In the genomic region with DNA sequence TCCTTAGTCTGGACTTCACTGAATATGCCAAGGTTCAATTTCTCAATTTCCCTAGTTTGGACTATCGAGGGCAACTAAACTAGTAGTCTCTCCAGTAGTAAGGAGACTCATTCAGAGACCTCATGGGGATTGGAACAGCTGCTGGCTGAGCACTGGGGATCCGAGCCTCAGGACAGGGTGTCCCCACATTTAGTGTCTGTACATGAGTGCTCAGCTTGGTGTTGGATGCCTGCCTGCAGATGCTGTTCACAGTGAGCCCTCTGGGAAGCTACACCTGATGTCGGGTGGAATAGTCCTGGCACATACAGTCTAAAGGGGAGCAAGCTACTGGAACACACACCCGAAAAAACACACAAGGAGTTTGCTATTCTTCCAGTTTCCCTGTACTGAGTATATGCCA, we compare ENCODE assay signal across 24 cellular contexts. TPM values are rescaled to one million over a fixed set of nuclear protein-coding genes. Genes with fewer than 3 reads are reported as not detected.
DNase-seq lines count a peak whose midpoint lies in the region; ATAC-seq, FAIRE-seq and TF ChIP-seq lines count a peak whose summit lies in the region.
"Had no signal": no experiment of that assay in that cellular context is flagged by ENCODE, and none has a peak within 500 bp of the region (broad histone marks: within the 10 kb centered on the region; RNA-seq: fewer than 3 reads in every experiment).

No MANE protein-coding gene starts in this region.

- TF ChIP-seq CTCF in bronchial epithelial cell (IDR thresholded peaks at IDR 0.05; ENCODE audit: insufficient read depth, low read length, severe bottlenecking) (no peak), esophagus muscularis mucosa (IDR thresholded peaks at IDR 0.05) (no peak), prostate gland (IDR thresholded peaks at IDR 0.05) (no peak)

- DNase-seq in NCI-H524 (lab: John Stamatoyannopoulos, UW), result peak; percentile 76 to 85
- DNase-seq in bronchial epithelial cell (ENCODE audit: low read depth), result no peak
- DNase-seq in esophagus muscularis mucosa (ENCODE audit: extremely low spot score), result peak; percentile 62
- DNase-seq in NAMALWA (ENCODE audit: low spot score), result no peak
- DNase-seq in prostate gland (ENCODE audit: low spot score), result no peak
- DNase-seq: 8988T; ACHN; BE2C; C1 segment of cervical spinal cord; Caco-2; Calu3; CD4-positive, alpha-beta memory T cell; CD4-positive, CD25-positive, alpha-beta regulatory T cell; DMS79 treated with DMSO at 0.1 percent for 48 hours; GF-D8 had no signal

- TF ChIP-seq EP300 in esophagus muscularis mucosa (IDR thresholded peaks at IDR 0.05), result no peak

- H3K4me1 ChIP-seq in esophagus muscularis mucosa (no peaks in the 10 kb centered on the region), prostate gland (replicated peaks) (no peaks in the 10 kb centered on the region)
- H3K4me1 ChIP-seq: BE2C had no signal

- H3K27ac ChIP-seq in esophagus muscularis mucosa (replicated peaks in 1 of 4) (no peak overlapping the region), prostate gland (no peak overlapping the region)
- H3K27ac ChIP-seq: BLaER1 had no signal

- H3K27me3 ChIP-seq in bronchial epithelial cell (ENCODE audit: control insufficient read depth, insufficient read depth, low read length) (peaks cover 2% of the 10 kb centered on the region), esophagus muscularis mucosa (peaks cover 0 to 8% (median 0%) of the 10 kb centered on the region in 4 donors), prostate gland (replicated peaks; ENCODE audit: insufficient read depth) (peaks cover 3% of the 10 kb centered on the region)
- H3K27me3 ChIP-seq: BLaER1 had no signal

- FAIRE-seq in bronchial epithelial cell (lab: Jason Lieb, UNC), result peak; percentile 7
- FAIRE-seq: A204.1, D721Med, G401.6, GM12891, GM19239 had no signal

- TF ChIP-seq POLR2A in esophagus muscularis mucosa (IDR thresholded peaks at IDR 0.05; ENCODE audit: low read depth), result no peak
- TF ChIP-seq POLR2A in prostate gland (IDR thresholded peaks at IDR 0.05), result no peak

- H3K9me3 ChIP-seq in esophagus muscularis mucosa (no peaks in the 10 kb centered on the region), prostate gland (no peaks in the 10 kb centered on the region)
- H3K9me3 ChIP-seq: BE2C, BLaER1, Caco-2 had no signal

- no peak overlapping the region for H3K4me3 ChIP-seq in bronchial epithelial cell (ENCODE audit: low read depth, low read length)
- H3K4me3 ChIP-seq in esophagus muscularis mucosa, result no peak overlapping the region
- H3K4me3 ChIP-seq in prostate gland, result no peak overlapping the region
- H3K4me3 ChIP-seq: BLaER1 had no signal

- WGBS in esophagus muscularis mucosa, result 86% methylated on average over 4 of the region's 4 CpGs
- 81% methylated on average over 4 of the region's 4 CpGs for WGBS in prostate gland

- ATAC-seq in HG03354 (IDR thresholded peaks at IDR 0.05; ENCODE audit: poor library complexity, severe bottlenecking, unreplicated experiment) (no peak), GM21515 (IDR thresholded peaks at IDR 0.05; ENCODE audit: unreplicated experiment) (no peak)

- no peaks in the 10 kb centered on the region for H3K36me3 ChIP-seq in bronchial epithelial cell (ENCODE audit: control insufficient read depth, insufficient read depth, low read length)
- H3K36me3 ChIP-seq in esophagus muscularis mucosa, result no peaks in the 10 kb centered on the region
- H3K36me3 ChIP-seq in prostate gland, result no peaks in the 10 kb centered on the region
- H3K36me3 ChIP-seq: BE2C, BLaER1 had no signal

- intact Hi-C loops in esophagus muscularis mucosa (cut with DNase I), result no loop called here
- intact Hi-C loops in prostate gland (cut with DNase I), result no loop called here

RNA-seq across cellular contexts. Expression of a gene that starts 0.8 kb away (rescaled TPM):
- total RNA-seq in bronchial epithelial cell (not detected in 2 replicates), esophagus muscularis mucosa (not detected), prostate gland (not detected)
- total RNA-seq: A673; Caco-2; Calu3; CD4-positive, alpha-beta memory T cell; CD4-positive, CD25-positive, alpha-beta regulatory T cell had no signal

RNA-seq across cellular contexts. Expression of a gene that starts 59.3 kb away (rescaled TPM):
- 10.0 and 11.8 TPM in 2 replicates for total RNA-seq in bronchial epithelial cell
- total RNA-seq in esophagus muscularis mucosa, result 1 to 10 TPM; 6.6 to 7.6 (median 7.4) TPM
- total RNA-seq in prostate gland, result 1 to 10 TPM; 1.9 to 6.6 TPM

Comparison
In these comparisons a context has a peak if more than half of its experiments do, and no peak if none do; other contexts are left out.
1. DNase-seq: peak in NCI-H524 (2 of 2) and esophagus muscularis mucosa (single experiment); none in bronchial epithelial cell (single experiment), NAMALWA (single experiment) and prostate gland (single experiment).